ENCODE assay signal across 8 cellular contexts in genomic region chr5:55993013-55993412, GRCh38. TPM values are rescaled to one million over a fixed set of nuclear protein-coding genes. Genes with fewer than 3 reads are reported as not detected.
DNase-seq lines count a peak whose midpoint lies in the region; ATAC-seq and TF ChIP-seq lines count a peak whose summit lies in the region.

No MANE protein-coding gene starts in this region.

- H3K36me3 Mint-ChIP-seq in CD8-positive, alpha-beta T cell, result peaks cover 25% of the 10 kb centered on the region

- no peaks in the 10 kb centered on the region for H3K9me2 ChIP-seq in OCI-LY7 (ENCODE audit: insufficient read depth, low read length)

- POLR2A ChIA-PET in CD8-positive, alpha-beta T cell (lab: Charles Lee), result interaction anchor here (1.4 to 2.1 kb wide), 2 partner anchors 10 to 66 kb away, joined by 4 to 13 read pairs; no protein-coding TSS in a partner anchor
- POLR2A ChIA-PET in OCI-LY7 (lab: Charles Lee), result interaction anchor here (0.5 to 0.8 kb wide), 2 partner anchors 12 to 682 kb away, joined by 3 read pairs; no protein-coding TSS in a partner anchor

- no peaks in the 10 kb centered on the region for H3K27me3 Mint-ChIP-seq in CD8-positive, alpha-beta T cell (ENCODE audit: low read depth)

- H3K9me3 ChIP-seq in CD8-positive, alpha-beta T cell (ENCODE audit: low read length), result no peaks in the 10 kb centered on the region
- H3K9me3 ChIP-seq in OCI-LY7 (ENCODE audit: low read length), result no peaks in the 10 kb centered on the region
- H3K9me3 ChIP-seq in endocrine pancreas (ENCODE audit: control insufficient read depth, low read length), result no peaks in the 10 kb centered on the region
- H3K9me3 ChIP-seq in osteoblast (ENCODE audit: low read depth, low read length), result no peaks in the 10 kb centered on the region

- no peaks in the 10 kb centered on the region for H3K36me3 ChIP-seq in CD8-positive, alpha-beta T cell (ENCODE audit: insufficient read depth, low read length)
- H3K36me3 ChIP-seq in OCI-LY7 (ENCODE audit: insufficient read depth, low read length), result no peaks in the 10 kb centered on the region
- no peaks in the 10 kb centered on the region for H3K36me3 ChIP-seq in endocrine pancreas (ENCODE audit: control insufficient read depth, insufficient read depth, low read length)
- H3K36me3 ChIP-seq in osteoblast (ENCODE audit: insufficient read depth, low read length), result no peaks in the 10 kb centered on the region

- no peak for ATAC-seq in CD8-positive, alpha-beta T cell
- ATAC-seq in HG03571 (IDR thresholded peaks at IDR 0.05; ENCODE audit: unreplicated experiment) (no peak), HG03196 (IDR thresholded peaks at IDR 0.05; ENCODE audit: unreplicated experiment) (no peak), HG03108 (IDR thresholded peaks at IDR 0.05; ENCODE audit: unreplicated experiment) (no peak), GM18867 (IDR thresholded peaks at IDR 0.05; ENCODE audit: unreplicated experiment) (no peak)

- H3K9me3 Mint-ChIP-seq in CD8-positive, alpha-beta T cell, result no peaks in the 10 kb centered on the region

- no peak for TF ChIP-seq CTCF in CD8-positive, alpha-beta T cell (IDR thresholded peaks at IDR 0.05)
- TF ChIP-seq CTCF in OCI-LY7 (conservative IDR thresholded peaks at IDR 0.05; ENCODE audit: low read length), result no peak
- no peak for TF ChIP-seq CTCF in osteoblast (IDR thresholded peaks at IDR 0.05; ENCODE audit: extremely low read depth, low read depth, low read length)

- H3K4me3 Mint-ChIP-seq in CD8-positive, alpha-beta T cell, result peak overlapping the region; percentile 99

- H4K20me1 ChIP-seq in OCI-LY7 (ENCODE audit: insufficient read depth, low read length) (no peaks in the 10 kb centered on the region; the same call in 1 of the 2 replicates), osteoblast (ENCODE audit: insufficient read depth, low read length) (peaks cover 34% of the 10 kb centered on the region)

- H3K4me1 ChIP-seq in CD8-positive, alpha-beta T cell (ENCODE audit: insufficient read depth, low read length), result peaks cover 31% of the 10 kb centered on the region
- peaks cover 18% of the 10 kb centered on the region for H3K4me1 ChIP-seq in OCI-LY7 (ENCODE audit: insufficient read depth, low read length, poor library complexity, severe bottlenecking)
- H3K4me1 ChIP-seq in endocrine pancreas (ENCODE audit: control insufficient read depth, insufficient read depth, low read length), result peaks cover 15% of the 10 kb centered on the region
- peaks cover 38% of the 10 kb centered on the region for H3K4me1 ChIP-seq in osteoblast (ENCODE audit: insufficient read depth, low read length)

- peak overlapping the region; percentile 93 for H3K27ac ChIP-seq in CD8-positive, alpha-beta T cell (ENCODE audit: low read depth, low read length)
- no peak overlapping the region for H3K27ac ChIP-seq in OCI-LY7 (ENCODE audit: low read depth, low read length, poor library complexity, severe bottlenecking)
- H3K27ac ChIP-seq in osteoblast (ENCODE audit: low read depth, low read length), result peak overlapping the region; percentile 98

- CTCF ChIA-PET in CD8-positive, alpha-beta T cell (lab: Charles Lee), result interaction anchor here (1.4 to 2.3 kb wide), 5 partner anchors 10 to 209 kb away, joined by 3 to 7 read pairs (median 5); no protein-coding TSS in a partner anchor
- CTCF ChIA-PET in OCI-LY7 (lab: Charles Lee; ENCODE audit: unreplicated experiment), result no interaction called here

- intact Hi-C loops in CD8-positive, alpha-beta T cell (cut with DNase I, micrococcal nuclease), result loop anchor here (2.0 to 10.0 kb wide), 5 partner anchors 159 to 962 kb away; partner anchors contain the start of genes MAP3K1 (in 1 of the 2), MIER3 (in 1 of the 2) and PLPP1 (in 1 of the 2)
- intact Hi-C loops in OCI-LY7 (cut with micrococcal nuclease; ENCODE audit: unreplicated experiment), result no loop called here

- peak overlapping the region; percentile 82; the same call in 1 of the 2 replicates for H3K4me2 ChIP-seq in OCI-LY7 (ENCODE audit: low read length)
- peak overlapping the region; percentile 80 for H3K4me2 ChIP-seq in osteoblast (ENCODE audit: insufficient read depth, low read length)

- H3K9ac ChIP-seq in endocrine pancreas (ENCODE audit: control insufficient read depth, insufficient read depth, low read length), result peak overlapping the region; percentile 30

- no peaks in the 10 kb centered on the region for H3K27me3 ChIP-seq in CD8-positive, alpha-beta T cell (ENCODE audit: insufficient read depth, low read length)
- H3K27me3 ChIP-seq in endocrine pancreas (ENCODE audit: control insufficient read depth, insufficient read depth, low read length) (no peaks in the 10 kb centered on the region), osteoblast (ENCODE audit: insufficient read depth, low read length) (no peaks in the 10 kb centered on the region)

- H3K27ac Mint-ChIP-seq in CD8-positive, alpha-beta T cell, result peak overlapping the region; percentile 68

- peak overlapping the region; percentile 89 for H3K4me3 ChIP-seq in CD8-positive, alpha-beta T cell (ENCODE audit: low read depth, low read length)
- no peak overlapping the region for H3K4me3 ChIP-seq in OCI-LY7 (ENCODE audit: low read depth, low read length, poor library complexity, severe bottlenecking)
- H3K4me3 ChIP-seq in endocrine pancreas (ENCODE audit: control insufficient read depth, insufficient read depth, low read length), result peak overlapping the region; percentile 98
- peak overlapping the region; percentile 91 for H3K4me3 ChIP-seq in osteoblast (ENCODE audit: insufficient read depth, low read length)

- no peak overlapping the region for H2AFZ ChIP-seq in OCI-LY7 (ENCODE audit: low read length)
- H2AFZ ChIP-seq in osteoblast (ENCODE audit: low read length), result no peak overlapping the region

- DNase-seq in CD8-positive, alpha-beta T cell, result no peak
- no peak for DNase-seq in OCI-LY7 (ENCODE audit: low spot score)
- peak; percentile 77 for DNase-seq in osteoblast (ENCODE audit: insufficient read length, low spot score, missing footprints)

- peaks cover 18% of the 10 kb centered on the region; the same call in 1 of the 2 replicates for H3K79me2 ChIP-seq in OCI-LY7 (ENCODE audit: insufficient read depth, low read depth, low read length)
- H3K79me2 ChIP-seq in osteoblast (ENCODE audit: insufficient read depth, low read length), result peaks cover 66% of the 10 kb centered on the region

- no TSS peak for BruUV-seq in OCI-LY7 (replicated peaks; lab: Mats Ljungman, UMichigan)

- H3K4me1 Mint-ChIP-seq in CD8-positive, alpha-beta T cell (ENCODE audit: low read depth), result peaks cover 64% of the 10 kb centered on the region

RNA-seq across cellular contexts. Expression of gene IL6ST, which starts 1.8 kb away (rescaled TPM):
- 100 to 1,000 TPM; 201 to 214 TPM for total RNA-seq in CD8-positive, alpha-beta T cell
- 4.5 and 5.6 TPM in 2 replicates for total RNA-seq in OCI-LY7 (2014; rRNA removed; shearing (Covaris generic))
- total RNA-seq in OCI-LY7 (2022) (13.3 TPM in 2 replicates), osteoblast (785 and 804 TPM in 2 replicates)

Comparison
In these comparisons a context has a peak if more than half of its experiments do, and no peak if none do; other contexts are left out.
1. RNA of gene IL6ST, which starts 1.8 kb away (total RNA-seq): 785 to 804 TPM in osteoblast and 201 to 214 TPM in CD8-positive, alpha-beta T cell; 4.5 to 13.3 TPM in OCI-LY7; every median in the first group is over 10 times any median in the second.